8 cellular contexts compared by ENCODE assay signal in the genomic region with DNA sequence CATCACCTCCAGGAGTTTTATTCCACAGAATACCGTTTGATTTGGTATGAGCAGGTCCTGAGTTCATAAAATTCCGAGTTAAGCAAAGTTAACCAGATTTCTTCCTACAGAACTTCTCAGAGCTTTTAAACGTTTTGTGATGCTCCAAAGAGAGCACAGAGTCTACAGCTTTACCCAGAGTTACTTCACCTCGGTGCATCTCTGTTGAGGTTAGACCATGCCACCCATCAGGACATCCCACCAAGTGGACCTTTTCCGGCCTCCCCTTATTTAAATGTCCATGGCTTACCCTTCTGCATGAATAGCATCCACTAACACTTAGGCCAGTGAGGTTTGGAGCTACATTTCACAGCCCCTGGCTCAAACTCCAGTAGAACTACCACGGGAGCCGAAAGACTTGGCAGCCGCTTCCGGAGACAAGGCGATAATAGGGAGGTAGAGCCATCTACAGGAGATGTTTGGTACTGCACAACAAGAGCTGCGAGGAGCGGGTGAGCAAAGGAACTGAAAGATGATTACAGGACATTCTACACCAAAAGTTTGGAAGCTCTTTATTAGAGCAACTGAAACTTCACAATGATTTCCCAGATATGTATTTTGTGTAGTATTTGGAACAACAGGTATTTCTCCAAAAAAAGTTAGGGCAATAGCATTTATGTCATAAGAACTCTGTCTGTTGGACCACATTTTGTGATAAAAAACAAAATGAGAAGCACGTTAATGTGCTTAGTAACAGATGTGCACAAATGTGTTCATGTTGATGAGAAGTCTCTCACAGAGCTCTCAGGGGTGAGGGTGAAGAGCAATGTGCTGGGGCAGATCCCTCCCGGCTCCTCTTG.
DNase-seq lines count a peak whose midpoint lies in the region; ATAC-seq, FAIRE-seq and TF ChIP-seq lines count a peak whose summit lies in the region.

No MANE protein-coding gene starts in this region.

- H3K18ac ChIP-seq in H1 (ENCODE audit: extremely low read depth, low read length) (no peak overlapping the region), mesendoderm (ENCODE audit: low read length) (no peak overlapping the region)

- H3K27ac ChIP-seq in H1 (ENCODE audit: low read depth, low read length) (no peak overlapping the region), mesendoderm (ENCODE audit: low read depth, low read length) (no peak overlapping the region), testis (no peak overlapping the region)

- H3K4ac ChIP-seq in H1 (replicated peaks; ENCODE audit: insufficient read length, low read depth, low read length), result no peak overlapping the region
- H3K4ac ChIP-seq in mesendoderm (ENCODE audit: low read depth, low read length), result no peak overlapping the region

- H2BK15ac ChIP-seq in H1 (ENCODE audit: low read length), result no peak overlapping the region
- no peak overlapping the region for H2BK15ac ChIP-seq in mesendoderm (replicated peaks; ENCODE audit: low read depth)

- TF ChIP-seq EP300 in H1 (IDR thresholded peaks at IDR 0.05; ENCODE audit: borderline replicate concordance in 1 of 2, low read depth in 2 of 2, low read length in 2 of 2), result no peak

- no peak for TF ChIP-seq POLR2A in H1 (IDR thresholded peaks at IDR 0.05; ENCODE audit: control extremely low read depth in 1 of 2, low read depth in 2 of 2, low read length in 2 of 2)
- TF ChIP-seq POLR2A in testis (IDR thresholded peaks at IDR 0.05), result no peak

- H3K9me3 ChIP-seq in H1 (ENCODE audit: insufficient read depth in 2 of 2, low read depth in 1 of 2, low read length in 1 of 2), result no peaks in the 10 kb centered on the region
- H3K9me3 ChIP-seq in testis, result no peaks in the 10 kb centered on the region

- CTCF ChIA-PET in H1 (lab: Charles Lee; ENCODE audit: partially characterized antibody), result interaction anchor here (0.5 to 4.7 kb wide), 68 partner anchors 8 to 743 kb away, joined by 3 to 55 read pairs (median 4); no protein-coding TSS in a partner anchor

- H3K79me1 ChIP-seq in H1 (ENCODE audit: low read depth, low read length), result no peaks in the 10 kb centered on the region
- H3K79me1 ChIP-seq in mesendoderm (ENCODE audit: low read length), result no peaks in the 10 kb centered on the region

- no peaks in the 10 kb centered on the region for H3K27me3 ChIP-seq in H1 (replicated peaks in 1 of 4; ENCODE audit: control insufficient read depth in 3 of 4, extremely low read depth in 1 of 4, insufficient read depth in 3 of 4, low read length in 3 of 4)
- no peaks in the 10 kb centered on the region for H3K27me3 ChIP-seq in mesendoderm (ENCODE audit: insufficient read depth, low read length, poor library complexity)
- H3K27me3 ChIP-seq in testis, result no peaks in the 10 kb centered on the region

- no peak overlapping the region for H4K8ac ChIP-seq in H1 (ENCODE audit: extremely low read depth, insufficient read depth, low read length)
- H4K8ac ChIP-seq in mesendoderm (ENCODE audit: low read depth, low read length), result peak overlapping the region; percentile 15

- 42% methylated on average over 14 of the region's 14 CpGs; no CpG with 5 or more reads in 1 of the 2 experiments for WGBS in H1 (ENCODE audit: extremely low coverage in 1 of 2, insufficient coverage in 1 of 2, insufficient read length in 1 of 2, insufficient replicate concordance in 2 of 2, low coverage in 1 of 2, low lambda C conversion rate in 2 of 2, missing lambda C conversion rate in 1 of 2), 2 experiments
- no CpG with 5 or more reads among the region's 14 CpGs for WGBS in mesendoderm (ENCODE audit: extremely low coverage, insufficient coverage, low lambda C conversion rate)
- WGBS in testis, 2 donors, result 26 to 29% methylated on average over 14 of the region's 14 CpGs

- H3K79me2 ChIP-seq in H1 (ENCODE audit: control insufficient read depth in 1 of 2, insufficient read depth in 2 of 2, low read length in 2 of 2) (no peaks in the 10 kb centered on the region), mesendoderm (ENCODE audit: control insufficient read depth, insufficient read depth, low read length) (no peaks in the 10 kb centered on the region)

- no peak overlapping the region for H2BK20ac ChIP-seq in H1 (ENCODE audit: low read length)

- H3K23ac ChIP-seq in H1 (ENCODE audit: insufficient read length) (no peak overlapping the region), mesendoderm (ENCODE audit: low read length) (no peak overlapping the region)

- H4K20me1 ChIP-seq in H1 (replicated peaks in 1 of 2; ENCODE audit: control insufficient read depth in 1 of 2, insufficient read depth in 2 of 2, low read length in 2 of 2), result no peaks in the 10 kb centered on the region

- H3K4me1 ChIP-seq in H1 (replicated peaks in 1 of 4; ENCODE audit: control insufficient read depth in 3 of 4, insufficient read depth in 4 of 4, low read length in 3 of 4) (no peaks in the 10 kb centered on the region), mesendoderm (ENCODE audit: control insufficient read depth, low read depth, low read length) (no peaks in the 10 kb centered on the region), testis (no peaks in the 10 kb centered on the region)

- no peaks in the 10 kb centered on the region for H3K23me2 ChIP-seq in H1 (ENCODE audit: low read depth, low read length)

- H3K36me3 ChIP-seq in H1 (ENCODE audit: control insufficient read depth in 2 of 4, insufficient read depth in 4 of 4, low read length in 3 of 4) (no peaks in the 10 kb centered on the region), mesendoderm (ENCODE audit: control insufficient read depth, insufficient read depth, low read length) (no peaks in the 10 kb centered on the region), testis (ENCODE audit: low read depth, missing control alignments) (no peaks in the 10 kb centered on the region)

- peak; percentile 89 for FAIRE-seq in H1 (lab: Jason Lieb, UNC)

- no peak overlapping the region for H2AFZ ChIP-seq in H1 (ENCODE audit: low read length)

- H3K4me2 ChIP-seq in H1 (ENCODE audit: insufficient read depth in 1 of 2, low read depth in 2 of 2, low read length in 2 of 2), result no peak overlapping the region
- H3K4me2 ChIP-seq in mesendoderm (ENCODE audit: low read length), result no peak overlapping the region

- no peak overlapping the region for H4K91ac ChIP-seq in H1 (replicated peaks; ENCODE audit: insufficient read length, low read length)

- H4K5ac ChIP-seq in H1 (ENCODE audit: insufficient read length, low read depth, low read length), result no peak overlapping the region
- no peak overlapping the region for H4K5ac ChIP-seq in mesendoderm (ENCODE audit: low read length)

- DNase-seq in COR-L47 (lab: John Stamatoyannopoulos, UW) (peak; percentile 65), NCI-H510A (lab: John Stamatoyannopoulos, UW) (peak; percentile 33), H1 (ENCODE audit: low read depth in 1 of 2, low spot score in 2 of 2) (peak in 1 of 2 experiments; percentile 81), mesendoderm (peak; percentile 79), testis (peak; percentile 87)
- DNase-seq in activated CD4-positive, alpha-beta T cell treated with anti-CD3 and anti-CD28 coated beads, Interleukin-2, amount 50 U/mL, for 4 hours, result peak; percentile 10 to 21

- H2AK5ac ChIP-seq in H1 (ENCODE audit: low read depth, low read length) (no peak overlapping the region), mesendoderm (ENCODE audit: low read length) (no peak overlapping the region)

- peak; percentile 90 to 96 for TF ChIP-seq RAD21 in H1 (IDR thresholded peaks at IDR 0.05 in 1 of 2, conservative IDR thresholded peaks at IDR 0.05 in 1 of 2; ENCODE audit: low read depth in 2 of 2, low read length in 2 of 2)

- H2BK120ac ChIP-seq in H1 (replicated peaks; ENCODE audit: low read depth, low read length), result no peak overlapping the region
- no peak overlapping the region for H2BK120ac ChIP-seq in mesendoderm (ENCODE audit: low read depth, low read length)

- TF ChIP-seq CTCF in H1 (IDR thresholded peaks at IDR 0.05; ENCODE audit: control extremely low read depth in 1 of 3, insufficient read depth in 1 of 3, low read depth in 1 of 3, low read length in 3 of 3), result peak; percentile 61 to 90 (median 85)
- peak; percentile 22 to 80 (median 72) for TF ChIP-seq CTCF in testis (IDR thresholded peaks at IDR 0.05)

- no peak overlapping the region for H2BK12ac ChIP-seq in H1 (ENCODE audit: low read depth, low read length)

- intact Hi-C loops in testis (cut with DNase I; ENCODE audit: low total_unique reads), result no loop called here

- peak; percentile 80 for ATAC-seq in GM19372 (IDR thresholded peaks at IDR 0.05; ENCODE audit: low read depth, unreplicated experiment)
- peak; percentile 68 for ATAC-seq in HG03469 (IDR thresholded peaks at IDR 0.05; ENCODE audit: unreplicated experiment)

- H3K14ac ChIP-seq in H1 (ENCODE audit: insufficient read length), result no peak overlapping the region

- H3K4me3 ChIP-seq in H1 (ENCODE audit: extremely low read depth in 1 of 4, insufficient read depth in 2 of 4, low read depth in 3 of 4, low read length in 4 of 4) (no peak overlapping the region), mesendoderm (ENCODE audit: low read length) (no peak overlapping the region), testis (peak overlapping the region in 1 of 2 donors; percentile 13)

- no peak overlapping the region for H2BK5ac ChIP-seq in H1 (ENCODE audit: low read depth, low read length)
- H2BK5ac ChIP-seq in mesendoderm (ENCODE audit: low read length), result no peak overlapping the region

- H3K56ac ChIP-seq in H1 (replicated peaks; ENCODE audit: insufficient read length, low read depth, low read length), result no peak overlapping the region
- H3K56ac ChIP-seq in mesendoderm (ENCODE audit: low read length), result no peak overlapping the region

- POLR2A ChIA-PET in H1 (lab: Charles Lee; ENCODE audit: partially characterized antibody), result no interaction called here

- no peak overlapping the region for H3K9ac ChIP-seq in H1 (replicated peaks in 1 of 4; ENCODE audit: extremely low read depth in 1 of 4, low read depth in 3 of 4, low read length in 3 of 4)
- no peak overlapping the region for H3K9ac ChIP-seq in mesendoderm (ENCODE audit: low read length)

TF ChIP-seq in H1, 55 proteins besides CTCF, POLR2A, EP300 and RAD21 (continues in another document):
- TF ChIP-seq SUZ12 (IDR thresholded peaks at IDR 0.05; ENCODE audit: low read length) (no peak), EZH2 (IDR thresholded peaks at IDR 0.05; ENCODE audit: low read depth, low read length, severe bottlenecking) (no peak), SRF (IDR thresholded peaks at IDR 0.05; ENCODE audit: low read depth, low read length) (no peak), RNF2 (IDR thresholded peaks at IDR 0.05; ENCODE audit: borderline replicate concordance, low read depth, low read length, missing control alignments, poor library complexity, severe bottlenecking) (no peak), JUND (IDR thresholded peaks at IDR 0.05; ENCODE audit: low read length) (no peak), TEAD4 (IDR thresholded peaks at IDR 0.05; ENCODE audit: low read depth, low read length) (no peak), NANOG (IDR thresholded peaks at IDR 0.05; ENCODE audit: insufficient read depth, low read depth, low read length, poor library complexity, severe bottlenecking) (no peak), CBX5 (IDR thresholded peaks at IDR 0.05; ENCODE audit: low read depth, low read length) (no peak), PHF8 (conservative IDR thresholded peaks at IDR 0.05; ENCODE audit: low read depth, low read length) (no peak), ASH2L (IDR thresholded peaks at IDR 0.05; ENCODE audit: low read length) (no peak), CHD1 (IDR thresholded peaks at IDR 0.05; ENCODE audit: low read depth, low read length) (no peak)
